Comparison of ENCODE assay signal across 1 cellular context in genomic region chr18:46156838-46157237, GRCh38.
TF ChIP-seq lines count a peak whose summit lies in the region.

No MANE protein-coding gene starts in this region.

TF ChIP-seq in A549, 52 proteins besides CTCF, POLR2A, EP300 and RAD21:
- no peak for TF ChIP-seq RCOR1 (IDR thresholded peaks at IDR 0.05; ENCODE audit: low read depth, low read length)
- no peak for TF ChIP-seq MAX (IDR thresholded peaks at IDR 0.05)
- TF ChIP-seq POLR2AphosphoS2 (conservative IDR thresholded peaks at IDR 0.05; ENCODE audit: low read length) = no peak
- no peak for TF ChIP-seq ZC3H11A (IDR thresholded peaks at IDR 0.05)
- TF ChIP-seq CBX8 (IDR thresholded peaks at IDR 0.05) = no peak
- TF ChIP-seq MAFK (IDR thresholded peaks at IDR 0.05; ENCODE audit: partially characterized antibody) = no peak
- no peak for TF ChIP-seq HOXB13 (CRISPR knock-in tag; IDR thresholded peaks at IDR 0.05; ENCODE audit: low read depth)
- no peak for TF ChIP-seq HMGXB4 (CRISPR knock-in tag; IDR thresholded peaks at IDR 0.05; ENCODE audit: borderline replicate concordance)
- no peak for TF ChIP-seq FOSL2 (IDR thresholded peaks at IDR 0.05)
- TF ChIP-seq FOSL2 (CRISPR knock-in tag; IDR thresholded peaks at IDR 0.05) = no peak
- TF ChIP-seq E2F6 (IDR thresholded peaks at IDR 0.05; ENCODE audit: borderline replicate concordance, low read depth) = no peak
